Comparison of ENCODE assay signal across 21 cellular contexts in genomic region chr17:31448467-31449077, GRCh38. TPM values are rescaled to one million over a fixed set of nuclear protein-coding genes. Genes with fewer than 3 reads are reported as not detected.
DNase-seq lines count a peak whose midpoint lies in the region; ATAC-seq and TF ChIP-seq lines count a peak whose summit lies in the region.
"Had no signal": no experiment of that assay in that cellular context is flagged by ENCODE, and none has a peak within 500 bp of the region (broad histone marks: within the 10 kb centered on the region; RNA-seq: fewer than 3 reads in every experiment).

No MANE protein-coding gene starts in this region.

- H3K27me3 ChIP-seq in MG63 (no peaks in the 10 kb centered on the region), vagina (no peaks in the 10 kb centered on the region)
- H3K27me3 ChIP-seq: BLaER1 had no signal

- no peak overlapping the region for H3K27ac ChIP-seq in vagina
- H3K27ac ChIP-seq: BLaER1 had no signal

- H3K9me3 ChIP-seq in MG63 (no peaks in the 10 kb centered on the region), vagina (no peaks in the 10 kb centered on the region)
- H3K9me3 ChIP-seq: BLaER1 had no signal

- no peak for TF ChIP-seq CTCF in Calu3 (IDR thresholded peaks at IDR 0.05; ENCODE audit: unreplicated experiment)
- TF ChIP-seq CTCF in vagina (IDR thresholded peaks at IDR 0.05): no peak

- no peak overlapping the region for H3K27ac Mint-ChIP-seq in Calu3 (ENCODE audit: unreplicated experiment)
- H3K27ac Mint-ChIP-seq: activated B cell treated with CpG ODN at 0.5 μM for 24 hours had no signal

- intact Hi-C loops in Calu3 (cut with micrococcal nuclease; ENCODE audit: unreplicated experiment): loop anchor here (2.0 to 5.0 kb wide), 2 partner anchors 39 to 76 kb away; no protein-coding TSS in a partner anchor
- intact Hi-C loops in left ventricle myocardium superior (cut with micrococcal nuclease): no loop called here
- intact Hi-C loops in vagina (cut with DNase I): no loop called here

- TF ChIP-seq POLR2A in vagina (IDR thresholded peaks at IDR 0.05): no peak

- H3K4me3 Mint-ChIP-seq in Calu3 (ENCODE audit: low read depth, unreplicated experiment): no peak overlapping the region
- H3K4me3 Mint-ChIP-seq: activated B cell treated with CpG ODN at 0.5 μM for 24 hours had no signal

- no peaks in the 10 kb centered on the region for H3K4me1 ChIP-seq in vagina

- H3K27me3 Mint-ChIP-seq in Calu3 (ENCODE audit: unreplicated experiment): no peaks in the 10 kb centered on the region
- H3K27me3 Mint-ChIP-seq: activated B cell treated with CpG ODN at 0.5 μM for 24 hours had no signal

- no peaks in the 10 kb centered on the region for H3K9me3 Mint-ChIP-seq in Calu3 (ENCODE audit: low read depth, unreplicated experiment)
- H3K9me3 Mint-ChIP-seq: activated B cell treated with CpG ODN at 0.5 μM for 24 hours, naive B cell had no signal

- no peak for ATAC-seq in left ventricle myocardium superior

- no TSS peak for BruUV-seq in Calu3 (replicated peaks; lab: Mats Ljungman, UMichigan)

- CTCF ChIA-PET in Calu3 (lab: Charles Lee): interaction anchor here (0.6 to 0.9 kb wide), 2 partner anchors 39 to 59 kb away, joined by 3 read pairs; no protein-coding TSS in a partner anchor

- no peaks in the 10 kb centered on the region for H3K36me3 Mint-ChIP-seq in Calu3 (ENCODE audit: insufficient read depth, unreplicated experiment)
- H3K36me3 Mint-ChIP-seq: naive B cell had no signal

- no peak overlapping the region for H3K4me3 ChIP-seq in MG63
- H3K4me3 ChIP-seq in vagina: no peak overlapping the region
- H3K4me3 ChIP-seq: BLaER1 had no signal

- no peaks in the 10 kb centered on the region for H3K36me3 ChIP-seq in MG63
- no peaks in the 10 kb centered on the region for H3K36me3 ChIP-seq in vagina
- H3K36me3 ChIP-seq: BLaER1 had no signal

- DNase-seq in Calu3: peak; percentile 18
- peak; percentile 55 for DNase-seq in MG63
- peak; percentile 31 for DNase-seq in fibroblast of gingiva (ENCODE audit: low read depth)
- DNase-seq in non-pigmented ciliary epithelial cell (ENCODE audit: low read depth): peak; percentile 4
- no peak for DNase-seq in COLO829 (ENCODE audit: low spot score)
- DNase-seq in GDM1 (lab: John Stamatoyannopoulos, UW): no peak
- no peak for DNase-seq in left ventricle myocardium superior
- DNase-seq in vagina (ENCODE audit: extremely low spot score in 2 of 2): no peak
- DNase-seq: activated B cell treated with CpG ODN at 0.5 μM for 24 hours, amygdala, dermis blood vessel endothelial cell, DMS79 treated with DMSO at 0.1 percent for 48 hours, erythroblast, H7, hypothalamus, naive B cell, NCI-H2107, NCI-H82, substantia nigra, T-helper 1 cell had no signal

- H3K4me1 Mint-ChIP-seq in Calu3 (ENCODE audit: low read depth, unreplicated experiment): peaks cover 36% of the 10 kb centered on the region

RNA-seq across cellular contexts. Expression of gene RAB11FIP4, which starts 57.1 kb away (rescaled TPM):
- total RNA-seq in Calu3 (2022): 25.2 and 27.9 TPM in 2 replicates
- total RNA-seq in MG63 (2014; rRNA removed; shearing (Covaris generic); ENCODE audit: low replicate concordance): 1.4 and 5.3 TPM in 2 replicates
- total RNA-seq in left ventricle myocardium superior: 15.8 TPM
- 11.0 TPM for total RNA-seq in vagina

Comparison
In these comparisons a context has a peak if more than half of its experiments do, and no peak if none do; other contexts are left out.
1. DNase-seq: peak in Calu3 (single experiment), MG63 (single experiment), fibroblast of gingiva (single experiment) and non-pigmented ciliary epithelial cell (single experiment); none in COLO829 (single experiment), GDM1 (single experiment), left ventricle myocardium superior (single experiment) and vagina (0 of 2).